In the genomic region with DNA sequence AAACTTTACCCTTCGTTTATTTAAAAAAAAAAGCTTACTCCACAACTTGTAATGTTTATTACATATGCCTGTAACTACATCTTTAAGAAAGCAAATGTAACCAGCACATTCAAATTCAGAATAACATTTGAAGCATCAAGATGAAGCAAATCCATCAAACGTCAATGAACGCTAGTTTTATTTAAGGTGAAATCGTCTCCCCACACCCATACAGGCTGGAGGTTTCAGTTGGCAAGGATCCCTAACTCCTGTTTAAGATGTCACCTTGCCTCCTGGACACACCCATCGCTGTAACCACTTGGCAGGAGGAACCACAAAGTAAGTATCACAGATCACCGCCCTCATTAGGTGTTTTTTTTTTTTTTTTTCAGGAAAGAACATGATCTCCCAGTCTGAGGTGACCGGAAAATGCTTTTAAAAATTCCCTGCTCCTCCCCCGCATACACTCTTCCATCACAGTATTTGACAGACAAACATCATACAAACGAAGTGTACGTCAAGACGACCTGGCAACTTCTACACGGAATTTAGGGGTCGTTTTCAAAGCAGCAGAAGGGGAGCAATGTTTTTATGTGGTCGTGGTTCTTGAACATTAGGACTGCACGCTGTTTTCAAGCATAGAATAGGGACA, we compare ENCODE assay signal across 8 cellular contexts. TPM values are rescaled to one million over a fixed set of nuclear protein-coding genes. Genes with fewer than 3 reads are reported as not detected.
DNase-seq lines count a peak whose midpoint lies in the region; ATAC-seq and TF ChIP-seq lines count a peak whose summit lies in the region.

No MANE protein-coding gene starts in this region.

- DNase-seq in ELF-1 (ENCODE audit: low read depth, low spot score) = peak; percentile 44
- DNase-seq in T-cell = peak in 22 of 34 experiments; percentile 4 to 42 (median 20)
- peak; percentile 17 to 41 (median 34) for DNase-seq in effector memory CD4-positive, alpha-beta T cell
- no peak for DNase-seq in posterior cingulate gyrus

- H3K4me3 ChIP-seq in effector memory CD4-positive, alpha-beta T cell (ENCODE audit: insufficient read depth, low read depth, low read length, poor library complexity, severe bottlenecking) = peak overlapping the region; percentile 51
- peak overlapping the region; percentile 93 to 96 for H3K4me3 ChIP-seq in mucosa of rectum (ENCODE audit: low read length in 2 of 2)
- H3K4me3 ChIP-seq in urinary bladder (ENCODE audit: low read depth, low read length) = peak overlapping the region; percentile 68

- intact Hi-C loops in posterior cingulate gyrus (cut with DNase I) = loop anchor here (5.0 kb wide), 1 partner anchor 103 kb away; no protein-coding TSS in a partner anchor

- H3K9me3 ChIP-seq in effector memory CD4-positive, alpha-beta T cell (ENCODE audit: control insufficient read depth, low read length) = no peaks in the 10 kb centered on the region
- H3K9me3 ChIP-seq in mucosa of rectum (ENCODE audit: control insufficient read depth in 2 of 2, low read length in 2 of 2) = no peaks in the 10 kb centered on the region

- 2% methylated on average over 15 of the region's 15 CpGs for WGBS in urinary bladder

- H3K27ac Mint-ChIP-seq in T-cell = peak overlapping the region; percentile 93 to 96

- peak overlapping the region; percentile 95 to 97 (median 96) for H3K4me3 Mint-ChIP-seq in T-cell

- H3K27me3 ChIP-seq in effector memory CD4-positive, alpha-beta T cell (replicated peaks; ENCODE audit: control insufficient read depth, insufficient read depth, low read length, poor library complexity, severe bottlenecking) = no peaks in the 10 kb centered on the region
- no peaks in the 10 kb centered on the region for H3K27me3 ChIP-seq in mucosa of rectum (ENCODE audit: control insufficient read depth in 2 of 2, insufficient read depth in 2 of 2, low read length in 2 of 2)

- H3K27ac ChIP-seq in effector memory CD4-positive, alpha-beta T cell (ENCODE audit: insufficient read depth, low read length, poor library complexity, severe bottlenecking) = peak overlapping the region; percentile 69
- H3K27ac ChIP-seq in mucosa of rectum (ENCODE audit: low read depth in 2 of 2, low read length in 2 of 2) (peak overlapping the region; percentile 97 to 99), urinary bladder (ENCODE audit: low read depth) (peak overlapping the region; percentile 92)

- H3K9me3 Mint-ChIP-seq in T-cell = no peaks in the 10 kb centered on the region

- H3K9ac ChIP-seq in mucosa of rectum (ENCODE audit: low read depth in 1 of 2, low read length in 2 of 2) = peak overlapping the region; percentile 99

- CTCF ChIA-PET in T-cell (lab: Charles Lee) = interaction anchor here in 1 of 2 donors (0.6 to 0.8 kb wide), 2 partner anchors 27 to 1396 kb away, joined by 3 to 4 read pairs; no protein-coding TSS in a partner anchor

- POLR2A ChIA-PET in T-cell (lab: Charles Lee) = interaction anchor here in 1 of 2 donors (0.6 to 0.7 kb wide), 3 partner anchors 13 to 727 kb away, joined by 3 to 6 read pairs (median 3); no protein-coding TSS in a partner anchor

- peaks cover 20% of the 10 kb centered on the region for H3K4me1 ChIP-seq in effector memory CD4-positive, alpha-beta T cell (ENCODE audit: control insufficient read depth, insufficient read depth, low read length, poor library complexity, severe bottlenecking)
- H3K4me1 ChIP-seq in mucosa of rectum (ENCODE audit: control insufficient read depth in 2 of 2, insufficient read depth in 2 of 2, low read length in 2 of 2) (peaks cover 33 to 48% of the 10 kb centered on the region in 2 donors), urinary bladder (ENCODE audit: insufficient read depth) (no peaks in the 10 kb centered on the region)

- H3K36me3 Mint-ChIP-seq in T-cell = peaks cover 12% of the 10 kb centered on the region

- H3K4me1 Mint-ChIP-seq in T-cell = peaks cover 65 to 76% (median 68%) of the 10 kb centered on the region in 3 donors

- TF ChIP-seq RAD21 in Ishikawa (IDR thresholded peaks at IDR 0.05; ENCODE audit: low read depth) = no peak

- TF ChIP-seq EP300 in Ishikawa (IDR thresholded peaks at IDR 0.05; ENCODE audit: borderline replicate concordance) = 0 out of 2 replicates have a peak, but pooled peaks have one; percentile 15

- H3K27me3 Mint-ChIP-seq in T-cell = peaks cover 0 to 5% of the 10 kb centered on the region in 2 donors

- H3K36me3 ChIP-seq in effector memory CD4-positive, alpha-beta T cell (ENCODE audit: control insufficient read depth, insufficient read depth, low read length) = no peaks in the 10 kb centered on the region
- H3K36me3 ChIP-seq in mucosa of rectum (ENCODE audit: control insufficient read depth in 2 of 2, insufficient read depth in 2 of 2, low read length in 2 of 2) = peaks cover 7 to 13% of the 10 kb centered on the region in 2 donors
- H3K36me3 ChIP-seq in urinary bladder (ENCODE audit: insufficient read depth) = no peaks in the 10 kb centered on the region

- ATAC-seq in T-cell (replicated peaks in 1 of 4) (peak in 1 of 4 experiments; percentile 8), HG03457 (IDR thresholded peaks at IDR 0.05; ENCODE audit: unreplicated experiment) (no peak)

TF ChIP-seq in Ishikawa, 13 proteins besides CTCF, POLR2A, EP300 and RAD21:
- TF ChIP-seq ZBTB7A (IDR thresholded peaks at IDR 0.05; ENCODE audit: low read depth) = no peak
- TF ChIP-seq CREB1 (IDR thresholded peaks at IDR 0.05; ENCODE audit: low read depth) = peak; percentile 26; the same call in 1 of the 2 replicates
- TF ChIP-seq, protein P1, sequence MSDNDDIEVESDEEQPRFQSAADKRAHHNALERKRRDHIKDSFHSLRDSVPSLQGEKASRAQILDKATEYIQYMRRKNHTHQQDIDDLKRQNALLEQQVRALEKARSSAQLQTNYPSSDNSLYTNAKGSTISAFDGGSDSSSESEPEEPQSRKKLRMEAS (IDR thresholded peaks at IDR 0.05) = peak; percentile 41; the same call in 1 of the 2 replicates
- TF ChIP-seq, protein P2, sequence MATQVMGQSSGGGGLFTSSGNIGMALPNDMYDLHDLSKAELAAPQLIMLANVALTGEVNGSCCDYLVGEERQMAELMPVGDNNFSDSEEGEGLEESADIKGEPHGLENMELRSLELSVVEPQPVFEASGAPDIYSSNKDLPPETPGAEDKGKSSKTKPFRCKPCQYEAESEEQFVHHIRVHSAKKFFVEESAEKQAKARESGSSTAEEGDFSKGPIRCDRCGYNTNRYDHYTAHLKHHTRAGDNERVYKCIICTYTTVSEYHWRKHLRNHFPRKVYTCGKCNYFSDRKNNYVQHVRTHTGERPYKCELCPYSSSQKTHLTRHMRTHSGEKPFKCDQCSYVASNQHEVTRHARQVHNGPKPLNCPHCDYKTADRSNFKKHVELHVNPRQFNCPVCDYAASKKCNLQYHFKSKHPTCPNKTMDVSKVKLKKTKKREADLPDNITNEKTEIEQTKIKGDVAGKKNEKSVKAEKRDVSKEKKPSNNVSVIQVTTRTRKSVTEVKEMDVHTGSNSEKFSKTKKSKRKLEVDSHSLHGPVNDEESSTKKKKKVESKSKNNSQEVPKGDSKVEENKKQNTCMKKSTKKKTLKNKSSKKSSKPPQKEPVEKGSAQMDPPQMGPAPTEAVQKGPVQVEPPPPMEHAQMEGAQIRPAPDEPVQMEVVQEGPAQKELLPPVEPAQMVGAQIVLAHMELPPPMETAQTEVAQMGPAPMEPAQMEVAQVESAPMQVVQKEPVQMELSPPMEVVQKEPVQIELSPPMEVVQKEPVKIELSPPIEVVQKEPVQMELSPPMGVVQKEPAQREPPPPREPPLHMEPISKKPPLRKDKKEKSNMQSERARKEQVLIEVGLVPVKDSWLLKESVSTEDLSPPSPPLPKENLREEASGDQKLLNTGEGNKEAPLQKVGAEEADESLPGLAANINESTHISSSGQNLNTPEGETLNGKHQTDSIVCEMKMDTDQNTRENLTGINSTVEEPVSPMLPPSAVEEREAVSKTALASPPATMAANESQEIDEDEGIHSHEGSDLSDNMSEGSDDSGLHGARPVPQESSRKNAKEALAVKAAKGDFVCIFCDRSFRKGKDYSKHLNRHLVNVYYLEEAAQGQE (IDR thresholded peaks at IDR 0.05; ENCODE audit: low read depth) = no peak
- TF ChIP-seq CEBPB (IDR thresholded peaks at IDR 0.05) = no peak
- TF ChIP-seq TAF1 (IDR thresholded peaks at IDR 0.05; ENCODE audit: low read depth) = no peak
- no peak for TF ChIP-seq FOXM1 (IDR thresholded peaks at IDR 0.05; ENCODE audit: borderline replicate concordance, low read depth)
- TF ChIP-seq EGR1 (IDR thresholded peaks at IDR 0.05) = peak; percentile 64
- TF ChIP-seq YY1 (IDR thresholded peaks at IDR 0.05; ENCODE audit: low read depth) = no peak
- peak; percentile 55; the same call in 1 of the 2 replicates for TF ChIP-seq TEAD4 (IDR thresholded peaks at IDR 0.05)
- TF ChIP-seq NFIC (IDR thresholded peaks at IDR 0.05) = peak; percentile 74
- TF ChIP-seq TCF12 (IDR thresholded peaks at IDR 0.05; ENCODE audit: low read depth) = no peak
- TF ChIP-seq, protein P3, sequence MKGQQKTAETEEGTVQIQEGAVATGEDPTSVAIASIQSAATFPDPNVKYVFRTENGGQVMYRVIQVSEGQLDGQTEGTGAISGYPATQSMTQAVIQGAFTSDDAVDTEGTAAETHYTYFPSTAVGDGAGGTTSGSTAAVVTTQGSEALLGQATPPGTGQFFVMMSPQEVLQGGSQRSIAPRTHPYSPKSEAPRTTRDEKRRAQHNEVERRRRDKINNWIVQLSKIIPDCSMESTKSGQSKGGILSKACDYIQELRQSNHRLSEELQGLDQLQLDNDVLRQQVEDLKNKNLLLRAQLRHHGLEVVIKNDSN (IDR thresholded peaks at IDR 0.05) = no peak

RNA-seq across cellular contexts. Expression of gene CALM2, which starts 1.5 kb away (rescaled TPM):
- 100 to 1,000 TPM; 196 to 219 (median 209) TPM for total RNA-seq in T-cell
- 631 TPM for total RNA-seq in urinary bladder
- 564 TPM for polyA plus RNA-seq in urinary bladder

RNA-seq across cellular contexts. Expression of gene STPG4, which starts 19.7 kb away (rescaled TPM):
- under 1 TPM in 2 of 5 donors, not detected in 3; 0.50 to 0.79 TPM for total RNA-seq in T-cell
- not detected for total RNA-seq in urinary bladder
- polyA plus RNA-seq in urinary bladder = 0.41 TPM

Comparison
In these comparisons a context has a peak if more than half of its experiments do, and no peak if none do; other contexts are left out.
1. DNase-seq: peak in ELF-1 (single experiment), T-cell (22 of 34) and effector memory CD4-positive, alpha-beta T cell (3 of 3); none in posterior cingulate gyrus (0 of 10).
2. Peak in every context shown above with its lines, with median percentiles within 50 percentile points of each other: H3K27ac ChIP-seq and H3K4me3 ChIP-seq.